In genomic region chr12:111635524-111635923, GRCh38 we compare ENCODE assay signal across 11 cellular contexts. TPM values are rescaled to one million over a fixed set of nuclear protein-coding genes. Genes with fewer than 3 reads are reported as not detected.
DNase-seq lines count a peak whose midpoint lies in the region; ATAC-seq and TF ChIP-seq lines count a peak whose summit lies in the region.
"Had no signal": no experiment of that assay in that cellular context is flagged by ENCODE, and none has a peak within 500 bp of the region (broad histone marks: within the 10 kb centered on the region; RNA-seq: fewer than 3 reads in every experiment).

No MANE protein-coding gene starts in this region.

- no peak overlapping the region for H3K27ac Mint-ChIP-seq in MCF 10A (ENCODE audit: low read depth, unreplicated experiment)
- H3K27ac Mint-ChIP-seq: natural killer cell treated with Interleukin-12 subunit alpha and Interleukin-12 subunit beta and Interleukin-15 and Interleukin-18, amount 100 ng/mL, for 72 hours; T-helper 1 cell treated with Interleukin-12 subunit alpha and Interleukin-12 subunit beta and Interleukin-4 antibody, amounts not matched to agents 30 μg/mL and 1 μg/mL, for 36 hours had no signal

- H3K36me3 ChIP-seq in breast epithelium (no peaks in the 10 kb centered on the region), muscle layer of duodenum (ENCODE audit: control insufficient read depth in 1 of 2, insufficient read depth in 2 of 2, low read length in 2 of 2) (no peaks in the 10 kb centered on the region), vagina (no peaks in the 10 kb centered on the region)

- no TSS peak for BruUV-seq in MCF 10A (replicated peaks; lab: Mats Ljungman, UMichigan)

- H3K27ac ChIP-seq in breast epithelium = peak overlapping the region; percentile 63 to 88
- H3K27ac ChIP-seq in muscle layer of duodenum (ENCODE audit: low read length) = peak overlapping the region; percentile 64
- H3K27ac ChIP-seq in vagina = peak overlapping the region; percentile 83
- no peak overlapping the region for H3K27ac ChIP-seq in RWPE1

- H3K9me3 ChIP-seq in breast epithelium (no peaks in the 10 kb centered on the region), muscle layer of duodenum (ENCODE audit: control insufficient read depth in 1 of 2, low read length in 2 of 2) (no peaks in the 10 kb centered on the region), vagina (no peaks in the 10 kb centered on the region)

- TF ChIP-seq CTCF in breast epithelium (IDR thresholded peaks at IDR 0.05) = no peak
- no peak for TF ChIP-seq CTCF in MCF 10A (IDR thresholded peaks at IDR 0.05; ENCODE audit: unreplicated experiment)
- no peak for TF ChIP-seq CTCF in vagina (IDR thresholded peaks at IDR 0.05)
- no peak for TF ChIP-seq CTCF in RWPE1 (conservative IDR thresholded peaks at IDR 0.05; ENCODE audit: low read depth)

- DNase-seq in breast epithelium (ENCODE audit: low spot score in 2 of 2) = no peak
- no peak for DNase-seq in MCF 10A (ENCODE audit: unreplicated experiment)
- DNase-seq in ecto neural progenitor cell (ENCODE audit: low spot score) = peak; percentile 56
- DNase-seq in vagina (ENCODE audit: extremely low spot score in 2 of 2) = no peak
- no peak for DNase-seq in RWPE1 (ENCODE audit: low spot score)
- no peak for DNase-seq in NK-92 (lab: John Stamatoyannopoulos, UW; ENCODE audit: unreplicated experiment)
- DNase-seq: NCI-H2171 treated with DMSO at 0.1 percent for 48 hours had no signal

- no peaks in the 10 kb centered on the region for H3K27me3 Mint-ChIP-seq in MCF 10A (ENCODE audit: insufficient read depth, unreplicated experiment)
- H3K27me3 Mint-ChIP-seq: natural killer cell treated with Interleukin-12 subunit alpha and Interleukin-12 subunit beta and Interleukin-15 and Interleukin-18, amount 100 ng/mL, for 72 hours had no signal

- TF ChIP-seq POLR2A in breast epithelium (IDR thresholded peaks at IDR 0.05) = no peak
- no peak for TF ChIP-seq POLR2A in vagina (IDR thresholded peaks at IDR 0.05)

- no peak for ATAC-seq in HG03045 (IDR thresholded peaks at IDR 0.05; ENCODE audit: unreplicated experiment)
- ATAC-seq: natural killer cell treated with Interleukin-12 subunit alpha and Interleukin-12 subunit beta and Interleukin-15 and Interleukin-18, amount 100 ng/mL, for 72 hours had no signal

- H3K36me3 Mint-ChIP-seq in MCF 10A (ENCODE audit: insufficient read depth, unreplicated experiment) = peaks cover 18% of the 10 kb centered on the region
- H3K36me3 Mint-ChIP-seq: natural killer cell treated with Interleukin-12 subunit alpha and Interleukin-12 subunit beta and Interleukin-15 and Interleukin-18, amount 100 ng/mL, for 72 hours had no signal

- H3K4me3 Mint-ChIP-seq in MCF 10A (ENCODE audit: unreplicated experiment) = no peak overlapping the region
- H3K4me3 Mint-ChIP-seq: natural killer cell treated with Interleukin-12 subunit alpha and Interleukin-12 subunit beta and Interleukin-15 and Interleukin-18, amount 100 ng/mL, for 72 hours; T-helper 1 cell treated with Interleukin-12 subunit alpha and Interleukin-12 subunit beta and Interleukin-4 antibody, amounts not matched to agents 30 μg/mL and 1 μg/mL, for 36 hours had no signal

- peaks cover 0 to 3% of the 10 kb centered on the region in 2 donors for H3K4me1 ChIP-seq in breast epithelium
- H3K4me1 ChIP-seq in muscle layer of duodenum (ENCODE audit: control insufficient read depth in 1 of 2, insufficient read depth in 2 of 2, low read length in 2 of 2) = peaks cover 4 to 17% of the 10 kb centered on the region in 2 donors
- H3K4me1 ChIP-seq in vagina = peaks cover 25% of the 10 kb centered on the region

- no peaks in the 10 kb centered on the region for H3K9me3 Mint-ChIP-seq in MCF 10A (ENCODE audit: unreplicated experiment)
- H3K9me3 Mint-ChIP-seq: natural killer cell treated with Interleukin-12 subunit alpha and Interleukin-12 subunit beta and Interleukin-15 and Interleukin-18, amount 100 ng/mL, for 72 hours; T-helper 1 cell treated with Interleukin-12 subunit alpha and Interleukin-12 subunit beta and Interleukin-4 antibody, amounts not matched to agents 30 μg/mL and 1 μg/mL, for 36 hours had no signal

- POLR2A ChIA-PET in MCF 10A (lab: Yijun Ruan, JAX) = no interaction called here
- POLR2A ChIA-PET in RWPE1 (lab: Yijun Ruan, JAX; ENCODE audit: low non-redundant PET) = no interaction called here

- H3K4me1 Mint-ChIP-seq in MCF 10A (ENCODE audit: insufficient read depth, unreplicated experiment) = no peaks in the 10 kb centered on the region

- CTCF ChIA-PET in MCF 10A (lab: Yijun Ruan, JAX) (interaction anchor here (0.5 kb wide), 1 partner anchor 112 kb away, joined by 5 read pairs; no protein-coding TSS in a partner anchor), RWPE1 (lab: Yijun Ruan, JAX) (interaction anchor here (0.6 kb wide), 2 partner anchors 9 to 987 kb away, joined by 3 to 4 read pairs; no protein-coding TSS in a partner anchor)

- H3K27me3 ChIP-seq in breast epithelium (no peaks in the 10 kb centered on the region), muscle layer of duodenum (ENCODE audit: low read depth, low read length) (no peaks in the 10 kb centered on the region), vagina (no peaks in the 10 kb centered on the region)

- no peak overlapping the region for H3K4me3 ChIP-seq in breast epithelium
- H3K4me3 ChIP-seq in muscle layer of duodenum (ENCODE audit: low read depth in 1 of 2, low read length in 2 of 2) = peak overlapping the region in 1 of 2 donors; percentile 38
- H3K4me3 ChIP-seq in vagina = no peak overlapping the region

- intact Hi-C loops in breast epithelium (cut with DNase I; ENCODE audit: low total_unique reads) (no loop called here), MCF 10A (cut with micrococcal nuclease) (no loop called here), vagina (cut with DNase I) (loop anchor here (5.0 kb wide), 1 partner anchor 38 kb away; the partner anchor contains the start of gene ATXN2)

RNA-seq across cellular contexts. Expression of gene ATXN2, which starts 36.4 kb away (rescaled TPM):
- total RNA-seq in breast epithelium (10 to 100 TPM; 36.6 to 66.2 (median 64.0) TPM), MCF 10A (2022) (70.6 and 81.2 TPM in 2 replicates), vagina (70.2 TPM)

RNA-seq across cellular contexts. Expression of gene BRAP, which starts 50.2 kb away (rescaled TPM):
- total RNA-seq in breast epithelium (10 to 100 TPM; 17.4 to 23.7 (median 20.5) TPM), MCF 10A (2022) (22.1 and 24.4 TPM in 2 replicates), vagina (14.0 TPM)

RNA-seq across cellular contexts. Expression of gene ACAD10, which starts 50.3 kb away (rescaled TPM):
- total RNA-seq in breast epithelium = 10 to 100 TPM; 17.9 to 24.1 (median 18.7) TPM
- 25.4 and 31.0 TPM in 2 replicates for total RNA-seq in MCF 10A (2022)
- 26.5 TPM for total RNA-seq in vagina
